Comparison of ENCODE assay signal across 21 cellular contexts in the genomic region with DNA sequence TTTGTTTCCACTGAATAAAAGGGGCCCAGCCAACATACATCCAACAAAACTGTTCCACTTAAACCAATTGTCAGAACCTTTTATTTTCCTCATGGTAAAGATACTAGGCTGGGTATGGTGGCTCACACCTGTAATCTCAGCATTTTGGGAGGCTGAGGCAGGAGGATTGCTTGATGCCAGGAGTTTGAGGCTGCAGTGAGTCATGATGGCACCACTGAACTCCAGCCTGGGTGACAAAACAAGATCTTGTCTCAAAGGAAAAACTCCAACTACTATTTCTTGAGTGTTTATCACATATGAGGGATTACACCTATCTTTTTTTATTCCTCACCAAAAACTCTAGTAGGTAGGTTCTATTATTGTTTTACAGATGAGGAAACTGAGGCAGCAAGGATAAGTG. TPM values are rescaled to one million over a fixed set of nuclear protein-coding genes. Genes with fewer than 3 reads are reported as not detected.
DNase-seq lines count a peak whose midpoint lies in the region; ATAC-seq and TF ChIP-seq lines count a peak whose summit lies in the region.
"Had no signal": no experiment of that assay in that cellular context is flagged by ENCODE, and none has a peak within 500 bp of the region (broad histone marks: within the 10 kb centered on the region; RNA-seq: fewer than 3 reads in every experiment).

No MANE protein-coding gene starts in this region.

- H3K9me3 Mint-ChIP-seq in activated CD4-positive, alpha-beta memory T cell treated with anti-CD3 and anti-CD28 coated beads for 36 hours, result no peaks in the 10 kb centered on the region
- no peaks in the 10 kb centered on the region for H3K9me3 Mint-ChIP-seq in activated CD4-positive, alpha-beta memory T cell treated with anti-CD3 and anti-CD28 coated beads, Interleukin-2, amount 10 ng/mL, durations not matched to agents 7 days and 5 days
- no peaks in the 10 kb centered on the region for H3K9me3 Mint-ChIP-seq in IgD-negative memory B cell
- no peaks in the 10 kb centered on the region for H3K9me3 Mint-ChIP-seq in activated naive CD8-positive, alpha-beta T cell treated with anti-CD3 and anti-CD28 coated beads, Interleukin-2, amount 50 U/mL, for 24 hours
- no peaks in the 10 kb centered on the region for H3K9me3 Mint-ChIP-seq in endothelial cell (ENCODE audit: unreplicated experiment)

- no peak overlapping the region for H3K9ac ChIP-seq in parathyroid adenoma

- H3K36me3 Mint-ChIP-seq in activated CD4-positive, alpha-beta memory T cell treated with anti-CD3 and anti-CD28 coated beads for 36 hours, result peaks cover 68% of the 10 kb centered on the region
- H3K36me3 Mint-ChIP-seq in activated CD4-positive, alpha-beta memory T cell treated with anti-CD3 and anti-CD28 coated beads, Interleukin-2, amount 10 ng/mL, durations not matched to agents 7 days and 5 days (ENCODE audit: low read depth), result peaks cover 91% of the 10 kb centered on the region
- H3K36me3 Mint-ChIP-seq in IgD-negative memory B cell (peaks cover 1% of the 10 kb centered on the region), endothelial cell (ENCODE audit: low read depth, unreplicated experiment) (peaks cover 81% of the 10 kb centered on the region)
- H3K36me3 Mint-ChIP-seq in activated naive CD8-positive, alpha-beta T cell treated with anti-CD3 and anti-CD28 coated beads, Interleukin-2, amount 50 U/mL, for 24 hours (ENCODE audit: low read depth), result peaks cover 88% of the 10 kb centered on the region

- H3K36me3 ChIP-seq in parathyroid adenoma (ENCODE audit: control insufficient read depth, insufficient read depth, low read length), result no peaks in the 10 kb centered on the region

- peak overlapping the region; percentile 24 for H3K4me2 ChIP-seq in parathyroid adenoma (ENCODE audit: low read length)
- H3K4me2 ChIP-seq: A549 had no signal

- H3K4me1 Mint-ChIP-seq in activated CD4-positive, alpha-beta memory T cell treated with anti-CD3 and anti-CD28 coated beads for 36 hours (ENCODE audit: low read depth), result peaks cover 39% of the 10 kb centered on the region
- H3K4me1 Mint-ChIP-seq in activated CD4-positive, alpha-beta memory T cell treated with anti-CD3 and anti-CD28 coated beads, Interleukin-2, amount 10 ng/mL, durations not matched to agents 7 days and 5 days, result peaks cover 52% of the 10 kb centered on the region
- H3K4me1 Mint-ChIP-seq in IgD-negative memory B cell (peaks cover 16 to 34% (median 23%) of the 10 kb centered on the region in 3 donors), endothelial cell (ENCODE audit: unreplicated experiment) (peaks cover 21% of the 10 kb centered on the region)
- H3K4me1 Mint-ChIP-seq in activated naive CD8-positive, alpha-beta T cell treated with anti-CD3 and anti-CD28 coated beads, Interleukin-2, amount 50 U/mL, for 24 hours, result peaks cover 58% of the 10 kb centered on the region

- POLR2A ChIA-PET in activated CD4-positive, alpha-beta memory T cell treated with anti-CD3 and anti-CD28 coated beads for 36 hours (lab: Charles Lee), result no interaction called here
- POLR2A ChIA-PET in activated CD4-positive, alpha-beta memory T cell treated with anti-CD3 and anti-CD28 coated beads, Interleukin-2, amount 10 ng/mL, durations not matched to agents 7 days and 5 days (lab: Charles Lee), result interaction anchor here (1.2 kb wide), 1 partner anchor 19 kb away, joined by 3 read pairs; no protein-coding TSS in a partner anchor

- H3K4me3 ChIP-seq in parathyroid adenoma (ENCODE audit: low read depth, low read length), result no peak overlapping the region
- H3K4me3 ChIP-seq: A549, HAP-1, SJCRH30, skin epidermis, transverse colon had no signal

- no peak overlapping the region for H2AFZ ChIP-seq in parathyroid adenoma

- H3K27me3 Mint-ChIP-seq in activated CD4-positive, alpha-beta memory T cell treated with anti-CD3 and anti-CD28 coated beads for 36 hours, result no peaks in the 10 kb centered on the region
- no peaks in the 10 kb centered on the region for H3K27me3 Mint-ChIP-seq in activated CD4-positive, alpha-beta memory T cell treated with anti-CD3 and anti-CD28 coated beads, Interleukin-2, amount 10 ng/mL, durations not matched to agents 7 days and 5 days
- no peaks in the 10 kb centered on the region for H3K27me3 Mint-ChIP-seq in IgD-negative memory B cell
- H3K27me3 Mint-ChIP-seq in activated naive CD8-positive, alpha-beta T cell treated with anti-CD3 and anti-CD28 coated beads, Interleukin-2, amount 50 U/mL, for 24 hours, result no peaks in the 10 kb centered on the region
- peaks cover 28% of the 10 kb centered on the region for H3K27me3 Mint-ChIP-seq in endothelial cell (ENCODE audit: unreplicated experiment)

- intact Hi-C loops in activated CD4-positive, alpha-beta memory T cell treated with anti-CD3 and anti-CD28 coated beads for 36 hours (cut with micrococcal nuclease), result no loop called here

- no peaks in the 10 kb centered on the region for H3K4me1 ChIP-seq in parathyroid adenoma
- H3K4me1 ChIP-seq: BE2C had no signal

- no peak for TF ChIP-seq CTCF in parathyroid adenoma (IDR thresholded peaks at IDR 0.05)
- TF ChIP-seq CTCF in endothelial cell (IDR thresholded peaks at IDR 0.05; ENCODE audit: unreplicated experiment), result no peak

- ATAC-seq in activated naive CD8-positive, alpha-beta T cell treated with anti-CD3 and anti-CD28 coated beads, Interleukin-2, amount 50 U/mL, for 24 hours, result no peak
- ATAC-seq: A549; activated CD4-positive, CD25-positive, alpha-beta regulatory T cell treated with anti-CD3 and anti-CD28 coated beads, Interleukin-2, amount 50 U/mL, for 24 hours; left lobe of liver had no signal

- H3K9me3 ChIP-seq in parathyroid adenoma (ENCODE audit: control insufficient read depth, low read length), result no peaks in the 10 kb centered on the region
- H3K9me3 ChIP-seq: A549, BE2C, Caco-2, HAP-1, SJCRH30, transverse colon had no signal

- CTCF ChIA-PET in activated CD4-positive, alpha-beta memory T cell treated with anti-CD3 and anti-CD28 coated beads for 36 hours (lab: Charles Lee), result interaction anchor here (1.5 kb wide), 1 partner anchor 12 kb away, joined by 4 read pairs; no protein-coding TSS in a partner anchor
- CTCF ChIA-PET in activated CD4-positive, alpha-beta memory T cell treated with anti-CD3 and anti-CD28 coated beads, Interleukin-2, amount 10 ng/mL, durations not matched to agents 7 days and 5 days (lab: Charles Lee), result interaction anchor here (0.5 kb wide), 1 partner anchor 960 kb away, joined by 5 read pairs; no protein-coding TSS in a partner anchor

- no peaks in the 10 kb centered on the region for H3K27me3 ChIP-seq in parathyroid adenoma (ENCODE audit: control insufficient read depth, insufficient read depth, low read length)
- H3K27me3 ChIP-seq: BE2C, SJCRH30, transverse colon had no signal

- H3K27ac Mint-ChIP-seq in activated CD4-positive, alpha-beta memory T cell treated with anti-CD3 and anti-CD28 coated beads for 36 hours, result peak overlapping the region; percentile 42
- H3K27ac Mint-ChIP-seq in activated CD4-positive, alpha-beta memory T cell treated with anti-CD3 and anti-CD28 coated beads, Interleukin-2, amount 10 ng/mL, durations not matched to agents 7 days and 5 days, result no peak overlapping the region
- H3K27ac Mint-ChIP-seq in IgD-negative memory B cell (peak overlapping the region in 2 of 3 donors; percentile 13 to 54), endothelial cell (ENCODE audit: unreplicated experiment) (no peak overlapping the region)
- H3K27ac Mint-ChIP-seq in activated naive CD8-positive, alpha-beta T cell treated with anti-CD3 and anti-CD28 coated beads, Interleukin-2, amount 50 U/mL, for 24 hours, result peak overlapping the region; percentile 73

- no peak overlapping the region for H3K4me3 Mint-ChIP-seq in activated CD4-positive, alpha-beta memory T cell treated with anti-CD3 and anti-CD28 coated beads for 36 hours
- H3K4me3 Mint-ChIP-seq in activated CD4-positive, alpha-beta memory T cell treated with anti-CD3 and anti-CD28 coated beads, Interleukin-2, amount 10 ng/mL, durations not matched to agents 7 days and 5 days, result no peak overlapping the region
- H3K4me3 Mint-ChIP-seq in IgD-negative memory B cell, result peak overlapping the region in 2 of 4 donors; percentile 8 to 9
- no peak overlapping the region for H3K4me3 Mint-ChIP-seq in activated naive CD8-positive, alpha-beta T cell treated with anti-CD3 and anti-CD28 coated beads, Interleukin-2, amount 50 U/mL, for 24 hours
- no peak overlapping the region for H3K4me3 Mint-ChIP-seq in endothelial cell (ENCODE audit: unreplicated experiment)

- H3K79me2 ChIP-seq in parathyroid adenoma, result peaks cover 10% of the 10 kb centered on the region

- DNase-seq in activated CD4-positive, alpha-beta memory T cell treated with anti-CD3 and anti-CD28 coated beads for 36 hours, result no peak
- no peak for DNase-seq in activated CD4-positive, alpha-beta memory T cell treated with anti-CD3 and anti-CD28 coated beads, Interleukin-2, amount 10 ng/mL, durations not matched to agents 7 days and 5 days
- DNase-seq in activated naive CD8-positive, alpha-beta T cell treated with anti-CD3 and anti-CD28 coated beads, Interleukin-2, amount 50 U/mL, for 24 hours, result no peak
- no peak for DNase-seq in endothelial cell (ENCODE audit: low spot score)
- DNase-seq in D341Med (ENCODE audit: low spot score), result no peak
- no peak for DNase-seq in NCI-H526 (lab: John Stamatoyannopoulos, UW)
- DNase-seq: BE2C; Caco-2; central memory CD4-positive, alpha-beta T cell; DMS79 treated with DMSO at 0.1 percent for 48 hours; mesendoderm; NCI-H82; SJCRH30; transverse colon had no signal

- no peak overlapping the region for H3K27ac ChIP-seq in parathyroid adenoma
- H3K27ac ChIP-seq: A549, SJCRH30, skin epidermis, transverse colon had no signal

RNA-seq across cellular contexts. Expression of a gene that starts 4.7 kb away (rescaled TPM):
- total RNA-seq in activated CD4-positive, alpha-beta memory T cell treated with anti-CD3 and anti-CD28 coated beads for 36 hours, result 100 to 1,000 TPM; 165 to 171 TPM
- total RNA-seq in activated CD4-positive, alpha-beta memory T cell treated with anti-CD3 and anti-CD28 coated beads, Interleukin-2, amount 10 ng/mL, durations not matched to agents 7 days and 5 days, result 100 to 1,000 TPM; 152 to 162 TPM
- polyA plus RNA-seq in IgD-negative memory B cell, result 139 TPM
- 124 TPM for total RNA-seq in endothelial cell (ENCODE audit: unreplicated experiment)

RNA-seq across cellular contexts. Expression of a gene that starts 4.9 kb away (rescaled TPM):
- total RNA-seq in activated CD4-positive, alpha-beta memory T cell treated with anti-CD3 and anti-CD28 coated beads for 36 hours, result 10 to 100 TPM; 41.5 to 42.8 TPM
- total RNA-seq in activated CD4-positive, alpha-beta memory T cell treated with anti-CD3 and anti-CD28 coated beads, Interleukin-2, amount 10 ng/mL, durations not matched to agents 7 days and 5 days, result 10 to 100 TPM; 38.9 to 43.8 TPM
- polyA plus RNA-seq in IgD-negative memory B cell, result 28.7 TPM
- total RNA-seq in endothelial cell (ENCODE audit: unreplicated experiment), result 48.6 TPM

RNA-seq across cellular contexts. Expression of a gene that starts 19.9 kb away (rescaled TPM):
- 100 to 1,000 TPM; 109 to 111 TPM for total RNA-seq in activated CD4-positive, alpha-beta memory T cell treated with anti-CD3 and anti-CD28 coated beads for 36 hours
- 100 to 1,000 TPM; 150 to 152 TPM for total RNA-seq in activated CD4-positive, alpha-beta memory T cell treated with anti-CD3 and anti-CD28 coated beads, Interleukin-2, amount 10 ng/mL, durations not matched to agents 7 days and 5 days
- polyA plus RNA-seq in IgD-negative memory B cell, result 96.1 TPM
- total RNA-seq in endothelial cell (ENCODE audit: unreplicated experiment), result 57.3 TPM

RNA-seq across cellular contexts. Expression of a gene that starts 48.6 kb away (rescaled TPM):
- total RNA-seq in activated CD4-positive, alpha-beta memory T cell treated with anti-CD3 and anti-CD28 coated beads for 36 hours, result 100 to 1,000 TPM; 103 to 106 TPM
- 100 to 1,000 TPM; 113 to 118 TPM for total RNA-seq in activated CD4-positive, alpha-beta memory T cell treated with anti-CD3 and anti-CD28 coated beads, Interleukin-2, amount 10 ng/mL, durations not matched to agents 7 days and 5 days
- polyA plus RNA-seq in IgD-negative memory B cell, result 16.2 TPM
- 110 TPM for total RNA-seq in endothelial cell (ENCODE audit: unreplicated experiment)

RNA-seq across cellular contexts. Expression of a gene that starts 49.1 kb away (rescaled TPM):
- 10 to 100 TPM; 57.6 to 60.5 TPM for total RNA-seq in activated CD4-positive, alpha-beta memory T cell treated with anti-CD3 and anti-CD28 coated beads for 36 hours
- 10 to 100 TPM; 56.7 to 57.9 TPM for total RNA-seq in activated CD4-positive, alpha-beta memory T cell treated with anti-CD3 and anti-CD28 coated beads, Interleukin-2, amount 10 ng/mL, durations not matched to agents 7 days and 5 days
- 36.7 TPM for polyA plus RNA-seq in IgD-negative memory B cell
- total RNA-seq in endothelial cell (ENCODE audit: unreplicated experiment), result 58.0 TPM

Comparison
In these comparisons a context has a peak if more than half of its experiments do, and no peak if none do; other contexts are left out.
1. H3K27ac Mint-ChIP-seq: peak in activated CD4-positive, alpha-beta memory T cell treated with anti-CD3 and anti-CD28 coated beads for 36 hours (single experiment), IgD-negative memory B cell (2 of 3) and activated naive CD8-positive, alpha-beta T cell treated with anti-CD3 and anti-CD28 coated beads, Interleukin-2, amount 50 U/mL, for 24 hours (single experiment); none in activated CD4-positive, alpha-beta memory T cell treated with anti-CD3 and anti-CD28 coated beads, Interleukin-2, amount 10 ng/mL, durations not matched to agents 7 days and 5 days (single experiment) and endothelial cell (single experiment).